Comparison of ENCODE assay signal across 16 cellular contexts in genomic region chr4:176054942-176055341, GRCh38. TPM values are rescaled to one million over a fixed set of nuclear protein-coding genes. Genes with fewer than 3 reads are reported as not detected.
DNase-seq lines count a peak whose midpoint lies in the region; ATAC-seq and TF ChIP-seq lines count a peak whose summit lies in the region.
"Had no signal": no experiment of that assay in that cellular context is flagged by ENCODE, and none has a peak within 500 bp of the region (broad histone marks: within the 10 kb centered on the region; RNA-seq: fewer than 3 reads in every experiment).

No MANE protein-coding gene starts in this region.

- no peak overlapping the region for H3K27ac ChIP-seq in C4-2B
- no peak overlapping the region for H3K27ac ChIP-seq in HEK293 (ENCODE audit: extremely low read depth, low read depth, low read length)
- H3K27ac ChIP-seq in CD4-positive, alpha-beta T cell (ENCODE audit: low read depth, low read length), result no peak overlapping the region
- no peak overlapping the region for H3K27ac ChIP-seq in testis
- H3K27ac ChIP-seq: SJCRH30, suprapubic skin had no signal

- H3K36me3 ChIP-seq in HEK293 (ENCODE audit: control insufficient read depth in 2 of 2, insufficient read depth in 1 of 2, low read length in 2 of 2) (no peaks in the 10 kb centered on the region), adipocyte (ENCODE audit: control insufficient read depth, insufficient read depth, low read length, severe bottlenecking) (no peaks in the 10 kb centered on the region), testis (ENCODE audit: low read depth, missing control alignments) (no peaks in the 10 kb centered on the region)
- H3K36me3 ChIP-seq: SJCRH30, suprapubic skin had no signal

- TF ChIP-seq POLR2A in testis (IDR thresholded peaks at IDR 0.05), result no peak

- intact Hi-C loops in CD4-positive, alpha-beta T cell (cut with DNase I, micrococcal nuclease), result no loop called here
- intact Hi-C loops in testis (cut with DNase I; ENCODE audit: low total_unique reads), result no loop called here

- no peaks in the 10 kb centered on the region for H3K36me3 Mint-ChIP-seq in CD4-positive, alpha-beta T cell (ENCODE audit: low read depth)
- H3K36me3 Mint-ChIP-seq: activated naive CD8-positive, alpha-beta T cell treated with anti-CD3 and anti-CD28 coated beads for 36 hours had no signal

- no peaks in the 10 kb centered on the region for H3K9me3 Mint-ChIP-seq in CD4-positive, alpha-beta T cell
- H3K9me3 Mint-ChIP-seq: activated naive CD8-positive, alpha-beta T cell treated with anti-CD3 and anti-CD28 coated beads for 36 hours had no signal

- DNase-seq in adipocyte (ENCODE audit: low read depth) (peak; percentile 36), middle frontal gyrus (ENCODE audit: extremely low spot score, low spot score) (peak; percentile 71), NCI-H446 treated with DMSO at 0.1 percent for 48 hours (lab: John Stamatoyannopoulos, UW) (no peak), testis (no peak)
- DNase-seq in CD4-positive, alpha-beta T cell, result no peak
- DNase-seq: activated CD4-positive, alpha-beta T cell treated with anti-CD3 and anti-CD28 coated beads, Interleukin-2, amount 50 U/mL, for 48 hours; activated naive CD8-positive, alpha-beta T cell treated with anti-CD3 and anti-CD28 coated beads for 36 hours; DMS79; effector CD4-positive, alpha-beta T cell; NCI-H187 treated with DMSO at 0.1 percent for 48 hours; nucleus accumbens; SJCRH30 had no signal

- POLR2A ChIA-PET in HEK293 (lab: Yijun Ruan, JAX), result no interaction called here
- POLR2A ChIA-PET in CD4-positive, alpha-beta T cell (lab: Charles Lee), result no interaction called here

- TF ChIP-seq CTCF in C4-2B (conservative IDR thresholded peaks at IDR 0.05) (peak; percentile 19), HEK293 (tag by site-specific recombination; IDR thresholded peaks at IDR 0.05) (no peak), testis (IDR thresholded peaks at IDR 0.05) (no peak)
- no peak for TF ChIP-seq CTCF in CD4-positive, alpha-beta T cell (IDR thresholded peaks at IDR 0.05)

- peaks cover 5% of the 10 kb centered on the region for H3K27me3 Mint-ChIP-seq in CD4-positive, alpha-beta T cell

- no peak overlapping the region for H3K9ac ChIP-seq in adipocyte (ENCODE audit: low read length)

- H3K4me1 ChIP-seq in HEK293 (ENCODE audit: control insufficient read depth, insufficient read depth, low read length), result no peaks in the 10 kb centered on the region
- H3K4me1 ChIP-seq in adipocyte (ENCODE audit: control insufficient read depth, insufficient read depth, low read length), result peaks cover 3% of the 10 kb centered on the region
- no peaks in the 10 kb centered on the region for H3K4me1 ChIP-seq in testis
- H3K4me1 ChIP-seq: SJCRH30, suprapubic skin had no signal

- CTCF ChIA-PET in HEK293 (lab: Yijun Ruan, JAX), result no interaction called here
- CTCF ChIA-PET in CD4-positive, alpha-beta T cell (lab: Charles Lee), result no interaction called here

- no peaks in the 10 kb centered on the region for H3K27me3 ChIP-seq in adipocyte (replicated peaks; ENCODE audit: control insufficient read depth, insufficient read depth, low read length)
- H3K27me3 ChIP-seq in CD4-positive, alpha-beta T cell (ENCODE audit: control insufficient read depth, insufficient read depth, low read length), result no peaks in the 10 kb centered on the region
- no peaks in the 10 kb centered on the region for H3K27me3 ChIP-seq in testis
- H3K27me3 ChIP-seq: SJCRH30, suprapubic skin had no signal

- no peak overlapping the region for H3K4me3 Mint-ChIP-seq in CD4-positive, alpha-beta T cell
- H3K4me3 Mint-ChIP-seq: activated naive CD8-positive, alpha-beta T cell treated with anti-CD3 and anti-CD28 coated beads for 36 hours had no signal

- H3K4me1 Mint-ChIP-seq in CD4-positive, alpha-beta T cell (ENCODE audit: low read depth), result no peaks in the 10 kb centered on the region

- H3K9me3 ChIP-seq in HEK293 (ENCODE audit: control insufficient read depth, insufficient read depth, low read depth, low read length), result no peaks in the 10 kb centered on the region
- no peaks in the 10 kb centered on the region for H3K9me3 ChIP-seq in adipocyte (ENCODE audit: control insufficient read depth, low read length)
- no peaks in the 10 kb centered on the region for H3K9me3 ChIP-seq in CD4-positive, alpha-beta T cell (ENCODE audit: control insufficient read depth, low read length)
- H3K9me3 ChIP-seq in testis, result no peaks in the 10 kb centered on the region
- H3K9me3 ChIP-seq: SJCRH30, suprapubic skin had no signal

- ATAC-seq in CD4-positive, alpha-beta T cell (ENCODE audit: poor library complexity), result no peak
- no peak for ATAC-seq in HG02588 (IDR thresholded peaks at IDR 0.05; ENCODE audit: unreplicated experiment)

- no peak overlapping the region for H3K27ac Mint-ChIP-seq in CD4-positive, alpha-beta T cell
- H3K27ac Mint-ChIP-seq: activated naive CD8-positive, alpha-beta T cell treated with anti-CD3 and anti-CD28 coated beads for 36 hours had no signal

- no peak overlapping the region for H3K4me3 ChIP-seq in HEK293 (ENCODE audit: low read depth, low read length)
- no peak overlapping the region for H3K4me3 ChIP-seq in adipocyte (ENCODE audit: low read length)
- no peak overlapping the region for H3K4me3 ChIP-seq in testis
- H3K4me3 ChIP-seq: SJCRH30, suprapubic skin had no signal

- WGBS in testis, 2 donors, result 62 to 75% methylated on average over 2 of the region's 2 CpGs

TF ChIP-seq in HEK293, 187 proteins besides CTCF, POLR2A, EP300 and RAD21:
- TF ChIP-seq ZSCAN30 (tag by site-specific recombination; IDR thresholded peaks at IDR 0.05) (no peak), ZNF629 (tag by site-specific recombination; IDR thresholded peaks at IDR 0.05) (no peak), ZNF146 (tag by site-specific recombination; IDR thresholded peaks at IDR 0.05) (no peak), ZNF837 (tag by site-specific recombination; IDR thresholded peaks at IDR 0.05) (no peak), SCRT2 (tag by site-specific recombination; IDR thresholded peaks at IDR 0.05) (peak; percentile 42), MYNN (tag by site-specific recombination; IDR thresholded peaks at IDR 0.05; ENCODE audit: borderline replicate concordance) (no peak), ZNF645 (tag by site-specific recombination; IDR thresholded peaks at IDR 0.05) (no peak)

RNA-seq across cellular contexts. Expression of gene WDR17, which starts 10.7 kb away (rescaled TPM):
- total RNA-seq in CD4-positive, alpha-beta T cell, result under 1 TPM; 0.47 to 0.64 TPM
- total RNA-seq in testis, result 10 to 100 TPM in 1 of 2 donors, 1 to 10 TPM in 1; 9.3 to 10.2 TPM
- polyA plus RNA-seq in testis (ENCODE audit: insufficient read depth, low read depth, low replicate concordance), result 4.8 TPM

Comparison
In these comparisons a context has a peak if more than half of its experiments do, and no peak if none do; other contexts are left out.
1. DNase-seq: peak in adipocyte (single experiment) and middle frontal gyrus (single experiment); none in NCI-H446 treated with DMSO at 0.1 percent for 48 hours (single experiment), CD4-positive, alpha-beta T cell (0 of 10) and testis (single experiment).
2. RNA of gene WDR17, which starts 10.7 kb away (total RNA-seq): 9.3 to 10.2 TPM in testis; 0.47 to 0.64 TPM in CD4-positive, alpha-beta T cell; every median in the first group is over 4 times any median in the second.